In the genomic region with DNA sequence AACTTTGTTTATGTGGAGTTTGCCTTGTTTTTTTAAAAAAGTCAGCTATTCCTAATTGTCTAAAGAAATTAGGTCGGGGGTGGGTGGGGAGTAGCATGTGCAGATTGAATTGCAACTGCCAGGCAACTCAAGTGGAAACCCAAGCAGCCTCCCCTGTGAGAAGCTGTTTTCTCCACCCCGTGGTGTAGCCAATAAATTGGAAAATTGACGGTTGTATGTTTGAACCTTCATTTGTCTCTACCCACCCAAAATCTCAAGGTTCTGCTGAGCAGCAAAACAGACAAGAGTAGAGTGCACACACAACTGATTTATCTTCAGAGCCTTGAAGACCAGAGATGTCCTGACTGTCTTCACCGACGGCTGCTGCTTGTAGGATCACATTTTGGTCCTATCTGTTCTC, we compare ENCODE assay signal across 30 cellular contexts.
"Had no signal": no experiment of that assay in that cellular context is flagged by ENCODE, and none has a peak within 500 bp of the region (broad histone marks: within the 10 kb centered on the region; RNA-seq: fewer than 3 reads in every experiment).

No MANE protein-coding gene starts in this region.

- H3K27ac ChIP-seq: ascending aorta, brain microvascular endothelial cell, coronary artery, dorsolateral prefrontal cortex, gastrocnemius medialis, right lobe of liver, skin epidermis, thoracic aorta, upper lobe of left lung, vagina had no signal

- H3K9me3 Mint-ChIP-seq: activated CD4-positive, alpha-beta memory T cell treated with anti-CD3 and anti-CD28 coated beads, Interleukin-2, amount 10 ng/mL, durations not matched to agents 7 days and 5 days; activated CD4-positive, alpha-beta T cell treated with anti-CD3 and anti-CD28 coated beads, Interleukin-2, amount 10 ng/mL, durations not matched to agents 7 days and 5 days; activated naive CD4-positive, alpha-beta T cell treated with anti-CD3 and anti-CD28 coated beads, Interleukin-2, amount 10 ng/mL, durations not matched to agents 7 days and 5 days; activated naive CD8-positive, alpha-beta T cell treated with anti-CD3 and anti-CD28 coated beads, Interleukin-2, amount 10 ng/mL, durations not matched to agents 7 days and 5 days; activated T-cell treated with anti-CD3 and anti-CD28 coated beads, Interleukin-2, amount 50 U/mL, for 24 hours; effector memory CD8-positive, alpha-beta T cell; naive thymus-derived CD4-positive, alpha-beta T cell; neural crest cell; WTC11 had no signal

- H3K36me3 ChIP-seq: ascending aorta, brain microvascular endothelial cell, gastrocnemius medialis, right lobe of liver, thoracic aorta, upper lobe of left lung had no signal

- H3K4me1 ChIP-seq: ascending aorta, gastrocnemius medialis, right lobe of liver, upper lobe of left lung, vagina had no signal

- H3K4me3 Mint-ChIP-seq: activated CD4-positive, alpha-beta memory T cell treated with anti-CD3 and anti-CD28 coated beads, Interleukin-2, amount 10 ng/mL, durations not matched to agents 7 days and 5 days; activated CD4-positive, alpha-beta T cell treated with anti-CD3 and anti-CD28 coated beads, Interleukin-2, amount 10 ng/mL, durations not matched to agents 7 days and 5 days; activated naive CD4-positive, alpha-beta T cell treated with anti-CD3 and anti-CD28 coated beads, Interleukin-2, amount 10 ng/mL, durations not matched to agents 7 days and 5 days; activated naive CD8-positive, alpha-beta T cell treated with anti-CD3 and anti-CD28 coated beads, Interleukin-2, amount 10 ng/mL, durations not matched to agents 7 days and 5 days; activated T-cell treated with anti-CD3 and anti-CD28 coated beads, Interleukin-2, amount 50 U/mL, for 24 hours; effector memory CD8-positive, alpha-beta T cell; naive thymus-derived CD4-positive, alpha-beta T cell; neural crest cell; WTC11 had no signal

- H3K36me3 Mint-ChIP-seq: activated naive CD4-positive, alpha-beta T cell treated with anti-CD3 and anti-CD28 coated beads, Interleukin-2, amount 10 ng/mL, durations not matched to agents 7 days and 5 days; WTC11 had no signal

- H3K27me3 Mint-ChIP-seq: activated CD4-positive, alpha-beta memory T cell treated with anti-CD3 and anti-CD28 coated beads, Interleukin-2, amount 10 ng/mL, durations not matched to agents 7 days and 5 days; activated CD4-positive, alpha-beta T cell treated with anti-CD3 and anti-CD28 coated beads, Interleukin-2, amount 10 ng/mL, durations not matched to agents 7 days and 5 days; activated naive CD4-positive, alpha-beta T cell treated with anti-CD3 and anti-CD28 coated beads, Interleukin-2, amount 10 ng/mL, durations not matched to agents 7 days and 5 days; activated naive CD8-positive, alpha-beta T cell treated with anti-CD3 and anti-CD28 coated beads, Interleukin-2, amount 10 ng/mL, durations not matched to agents 7 days and 5 days; activated T-cell treated with anti-CD3 and anti-CD28 coated beads, Interleukin-2, amount 50 U/mL, for 24 hours; effector memory CD8-positive, alpha-beta T cell; naive thymus-derived CD4-positive, alpha-beta T cell had no signal

- H3K4me1 Mint-ChIP-seq: activated CD4-positive, alpha-beta T cell treated with anti-CD3 and anti-CD28 coated beads, Interleukin-2, amount 10 ng/mL, durations not matched to agents 7 days and 5 days; activated naive CD8-positive, alpha-beta T cell treated with anti-CD3 and anti-CD28 coated beads, Interleukin-2, amount 10 ng/mL, durations not matched to agents 7 days and 5 days had no signal

- H3K27me3 ChIP-seq: ascending aorta, brain microvascular endothelial cell, dorsolateral prefrontal cortex, gastrocnemius medialis, right lobe of liver, upper lobe of left lung, vagina had no signal

- ATAC-seq: effector memory CD8-positive, alpha-beta T cell; gastrocnemius medialis; left ventricle myocardium superior; naive thymus-derived CD4-positive, alpha-beta T cell; right lobe of liver; stimulated activated naive CD8-positive, alpha-beta T cell treated with anti-CD3 and anti-CD28 coated beads, Interleukin-15, Interleukin-2, amounts not matched to agents 100 U/mL and 50 U/mL, for 24 hours; WTC11 had no signal

- H3K4me3 ChIP-seq: ascending aorta, coronary artery, dorsolateral prefrontal cortex, gastrocnemius medialis, right lobe of liver, skin epidermis, thoracic aorta, upper lobe of left lung, vagina had no signal

- DNase-seq: activated CD4-positive, alpha-beta memory T cell treated with anti-CD3 and anti-CD28 coated beads, Interleukin-2, amount 10 ng/mL, durations not matched to agents 7 days and 5 days; activated CD4-positive, alpha-beta T cell treated with anti-CD3 and anti-CD28 coated beads for 1 hour; activated CD4-positive, alpha-beta T cell treated with anti-CD3 and anti-CD28 coated beads, Interleukin-2, amount 10 ng/mL, durations not matched to agents 7 days and 5 days; activated CD8-positive, alpha-beta memory T cell treated with anti-CD3 and anti-CD28 coated beads, Interleukin-2, amount 50 U/mL, for 48 hours; activated gamma-delta T cell; activated naive CD4-positive, alpha-beta T cell treated with anti-CD3 and anti-CD28 coated beads, Interleukin-2, amount 10 ng/mL, durations not matched to agents 7 days and 5 days; activated naive CD8-positive, alpha-beta T cell treated with anti-CD3 and anti-CD28 coated beads, Interleukin-2, amount 10 ng/mL, durations not matched to agents 7 days and 5 days; activated T-cell treated with anti-CD3 and anti-CD28 coated beads, Interleukin-2, amount 50 U/mL, for 24 hours; brain microvascular endothelial cell; dorsolateral prefrontal cortex; effector memory CD8-positive, alpha-beta T cell; erythroblast; gastrocnemius medialis; glutamatergic neuron; left ventricle myocardium superior; naive thymus-derived CD4-positive, alpha-beta T cell; posterior cingulate gyrus; right lobe of liver; stimulated activated CD4-positive, alpha-beta T cell treated with anti-CD3 and anti-CD28 coated beads, Interleukin-12 subunit alpha, Interleukin-12 subunit beta, amount 100 ng/mL, for 4 hours; stimulated activated CD4-positive, alpha-beta T cell treated with anti-CD3 and anti-CD28 coated beads, Interleukin-4, amount 100 ng/mL, for 1 hour; stimulated activated naive CD8-positive, alpha-beta T cell treated with anti-CD3 and anti-CD28 coated beads, Interleukin-15, Interleukin-2, amounts not matched to agents 100 U/mL and 50 U/mL, for 24 hours; T-helper 2 cell; upper lobe of left lung had no signal

- H3K27ac Mint-ChIP-seq: activated CD4-positive, alpha-beta memory T cell treated with anti-CD3 and anti-CD28 coated beads, Interleukin-2, amount 10 ng/mL, durations not matched to agents 7 days and 5 days; activated CD4-positive, alpha-beta T cell treated with anti-CD3 and anti-CD28 coated beads, Interleukin-2, amount 10 ng/mL, durations not matched to agents 7 days and 5 days; activated naive CD4-positive, alpha-beta T cell treated with anti-CD3 and anti-CD28 coated beads, Interleukin-2, amount 10 ng/mL, durations not matched to agents 7 days and 5 days; activated naive CD8-positive, alpha-beta T cell treated with anti-CD3 and anti-CD28 coated beads, Interleukin-2, amount 10 ng/mL, durations not matched to agents 7 days and 5 days; activated T-cell treated with anti-CD3 and anti-CD28 coated beads, Interleukin-2, amount 50 U/mL, for 24 hours; naive thymus-derived CD4-positive, alpha-beta T cell; WTC11 had no signal
